Comparison of ENCODE assay signal across 1 cellular context in genomic region chr19:6279931-6280591, GRCh38.
TF ChIP-seq lines count a peak whose summit lies in the region.

MLLT1 (minus strand) TSS chr19:6279975; CDS start chr19:6279784, 191 bp downstream.

TF ChIP-seq in WTC11, 78 proteins besides CTCF, POLR2A, EP300 and RAD21 (continued from another document):
- TF ChIP-seq E2F4 (CRISPR knock-in tag; IDR thresholded peaks at IDR 0.05; ENCODE audit: borderline replicate concordance, low read depth) (no peak; the same call in 1 of the 2 replicates), ZNF396 (CRISPR knock-in tag; IDR thresholded peaks at IDR 0.05; ENCODE audit: borderline replicate concordance) (no peak), OVOL2 (CRISPR knock-in tag; IDR thresholded peaks at IDR 0.05; ENCODE audit: borderline replicate concordance) (no peak), ZNF219 (CRISPR knock-in tag; IDR thresholded peaks at IDR 0.05; ENCODE audit: borderline replicate concordance) (no peak), RELA (CRISPR knock-in tag; IDR thresholded peaks at IDR 0.05; ENCODE audit: borderline replicate concordance) (0 out of 2 replicates have a peak, but pooled peaks have one; percentile 20), CREM (CRISPR knock-in tag; IDR thresholded peaks at IDR 0.05) (0 out of 2 replicates have a peak, but pooled peaks have one; percentile 54), FOXP4 (CRISPR knock-in tag; IDR thresholded peaks at IDR 0.05) (peak; percentile 71), ZNF263 (CRISPR knock-in tag; IDR thresholded peaks at IDR 0.05; ENCODE audit: low read depth) (peak; percentile 55; the same call in 1 of the 2 replicates), E2F5 (CRISPR knock-in tag; IDR thresholded peaks at IDR 0.05) (peak; percentile 41; the same call in 1 of the 2 replicates), RORB (CRISPR knock-in tag; IDR thresholded peaks at IDR 0.05) (no peak), ESRRA (CRISPR knock-in tag; IDR thresholded peaks at IDR 0.05; ENCODE audit: borderline replicate concordance) (no peak; the same call in 1 of the 2 replicates), ZNF138 (CRISPR knock-in tag; conservative IDR thresholded peaks at IDR 0.05) (no peak), MYBL2 (CRISPR knock-in tag; IDR thresholded peaks at IDR 0.05) (peak; percentile 81; the same call in 1 of the 2 replicates), PREB (CRISPR knock-in tag; IDR thresholded peaks at IDR 0.05; ENCODE audit: borderline replicate concordance) (no peak), IRF1 (CRISPR knock-in tag; IDR thresholded peaks at IDR 0.05) (no peak), NR2C2 (CRISPR knock-in tag; IDR thresholded peaks at IDR 0.05) (peak; percentile 42; the same call in 1 of the 2 replicates), NR1H2 (CRISPR knock-in tag; IDR thresholded peaks at IDR 0.05) (no peak), SOX15 (CRISPR knock-in tag; IDR thresholded peaks at IDR 0.05) (no peak), ATF6 (CRISPR knock-in tag; IDR thresholded peaks at IDR 0.05) (0 out of 2 replicates have a peak, but pooled peaks have one; percentile 32), TCF7 (CRISPR knock-in tag; IDR thresholded peaks at IDR 0.05; ENCODE audit: low read depth) (no peak), GRHL2 (CRISPR knock-in tag; IDR thresholded peaks at IDR 0.05; ENCODE audit: insufficient replicate concordance, severe bottlenecking) (no peak), AR (CRISPR knock-in tag; IDR thresholded peaks at IDR 0.05) (no peak), TP53 (CRISPR knock-in tag; IDR thresholded peaks at IDR 0.05) (no peak), ZNF423 (CRISPR knock-in tag; IDR thresholded peaks at IDR 0.05) (no peak), HMGA2 (CRISPR knock-in tag; IDR thresholded peaks at IDR 0.05) (no peak), MAX (CRISPR knock-in tag; IDR thresholded peaks at IDR 0.05) (peak; percentile 85), ZMAT4 (CRISPR knock-in tag; IDR thresholded peaks at IDR 0.05) (no peak)
- TF ChIP-seq, protein P1, sequence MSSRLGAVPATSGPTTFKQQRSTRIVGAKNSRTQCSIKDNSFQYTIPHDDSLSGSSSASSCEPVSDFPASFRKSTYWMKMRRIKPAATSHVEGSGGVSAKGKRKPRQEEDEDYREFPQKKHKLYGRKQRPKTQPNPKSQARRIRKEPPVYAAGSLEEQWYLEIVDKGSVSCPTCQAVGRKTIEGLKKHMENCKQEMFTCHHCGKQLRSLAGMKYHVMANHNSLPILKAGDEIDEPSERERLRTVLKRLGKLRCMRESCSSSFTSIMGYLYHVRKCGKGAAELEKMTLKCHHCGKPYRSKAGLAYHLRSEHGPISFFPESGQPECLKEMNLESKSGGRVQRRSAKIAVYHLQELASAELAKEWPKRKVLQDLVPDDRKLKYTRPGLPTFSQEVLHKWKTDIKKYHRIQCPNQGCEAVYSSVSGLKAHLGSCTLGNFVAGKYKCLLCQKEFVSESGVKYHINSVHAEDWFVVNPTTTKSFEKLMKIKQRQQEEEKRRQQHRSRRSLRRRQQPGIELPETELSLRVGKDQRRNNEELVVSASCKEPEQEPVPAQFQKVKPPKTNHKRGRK (CRISPR knock-in tag; IDR thresholded peaks at IDR 0.05; ENCODE audit: borderline replicate concordance) = no peak
- TF ChIP-seq, protein P2, sequence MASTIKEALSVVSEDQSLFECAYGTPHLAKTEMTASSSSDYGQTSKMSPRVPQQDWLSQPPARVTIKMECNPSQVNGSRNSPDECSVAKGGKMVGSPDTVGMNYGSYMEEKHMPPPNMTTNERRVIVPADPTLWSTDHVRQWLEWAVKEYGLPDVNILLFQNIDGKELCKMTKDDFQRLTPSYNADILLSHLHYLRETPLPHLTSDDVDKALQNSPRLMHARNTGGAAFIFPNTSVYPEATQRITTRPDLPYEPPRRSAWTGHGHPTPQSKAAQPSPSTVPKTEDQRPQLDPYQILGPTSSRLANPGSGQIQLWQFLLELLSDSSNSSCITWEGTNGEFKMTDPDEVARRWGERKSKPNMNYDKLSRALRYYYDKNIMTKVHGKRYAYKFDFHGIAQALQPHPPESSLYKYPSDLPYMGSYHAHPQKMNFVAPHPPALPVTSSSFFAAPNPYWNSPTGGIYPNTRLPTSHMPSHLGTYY (CRISPR knock-in tag; IDR thresholded peaks at IDR 0.05) = no peak
- TF ChIP-seq, protein P3, sequence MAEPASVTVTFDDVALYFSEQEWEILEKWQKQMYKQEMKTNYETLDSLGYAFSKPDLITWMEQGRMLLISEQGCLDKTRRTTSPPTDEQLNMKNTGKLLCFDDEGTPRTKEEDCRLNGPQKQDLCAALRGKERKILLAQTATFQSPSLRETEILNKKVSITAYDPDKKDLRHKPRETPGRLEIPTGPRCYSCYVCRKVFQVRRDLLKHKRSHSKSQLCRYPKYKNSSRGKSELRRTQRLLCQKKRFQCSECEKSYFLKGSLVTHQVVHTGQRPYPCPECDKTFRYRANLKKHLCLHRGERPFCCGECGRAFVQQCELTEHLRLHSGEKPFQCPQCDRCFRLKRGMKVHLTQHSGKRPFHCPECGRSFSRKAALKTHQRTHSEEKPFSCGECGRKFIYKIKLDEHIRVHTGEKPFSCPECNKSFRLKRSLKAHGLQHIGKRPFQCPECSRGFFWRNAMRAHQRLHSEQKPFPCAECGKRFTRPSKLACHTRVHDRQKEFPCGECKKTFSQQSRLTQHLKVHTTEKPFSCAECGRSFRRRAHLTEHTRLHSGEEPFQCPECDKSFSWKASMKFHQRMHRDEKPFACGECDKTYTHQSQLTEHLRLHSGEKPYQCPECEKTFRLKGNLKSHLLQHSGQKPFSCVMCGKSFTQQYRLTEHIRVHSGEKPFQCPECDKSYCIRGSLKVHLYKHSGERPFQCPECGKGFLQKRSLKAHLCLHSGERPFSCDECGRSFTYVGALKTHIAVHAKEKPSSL (CRISPR knock-in tag; conservative IDR thresholded peaks at IDR 0.05) = no peak
